Comparison of ENCODE assay signal across 11 cellular contexts in the genomic region with DNA sequence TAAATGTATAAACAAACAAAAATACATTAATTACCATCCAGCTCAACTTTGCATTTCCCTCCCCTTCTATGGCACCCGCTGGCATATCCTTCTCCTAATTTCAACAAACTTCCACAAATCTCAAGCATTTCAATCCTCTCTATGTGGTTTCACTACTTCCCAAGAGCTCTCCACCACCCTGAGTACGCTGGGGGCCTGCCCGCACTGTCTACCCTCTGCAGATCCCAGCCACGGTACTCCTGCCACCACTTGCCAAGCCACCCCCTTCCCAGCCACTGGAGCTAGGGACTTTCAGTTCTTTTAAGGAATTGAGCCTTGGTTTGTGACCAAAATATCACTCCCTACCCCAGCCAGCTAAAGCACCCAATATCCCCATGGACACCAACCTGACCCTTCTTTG.
DNase-seq lines count a peak whose midpoint lies in the region; ATAC-seq and TF ChIP-seq lines count a peak whose summit lies in the region.
"Had no signal": no experiment of that assay in that cellular context is flagged by ENCODE, and none has a peak within 500 bp of the region (broad histone marks: within the 10 kb centered on the region; RNA-seq: fewer than 3 reads in every experiment).

No MANE protein-coding gene starts in this region.

- no peak for DNase-seq in COLO829 (ENCODE audit: low spot score)
- DNase-seq in stimulated activated CD4-positive, alpha-beta T cell treated with anti-CD3 and anti-CD28 coated beads, Interleukin-4, amount 100 ng/mL, for 24 hours: no peak
- DNase-seq: kidney glomerular epithelial cell had no signal

- H3K9ac ChIP-seq in BLaER1: 0 out of 2 replicates have a peak overlapping the region, but pooled peaks have one; percentile 93

- H3K4me3 ChIP-seq in BLaER1: no peak overlapping the region
- H3K4me3 ChIP-seq in neutrophil (ENCODE audit: low read depth in 1 of 2, low read length in 1 of 2): peak overlapping the region in 1 of 2 experiments; percentile 95
- H3K4me3 ChIP-seq: GM23338, smooth muscle cell had no signal

- H4K20me1 ChIP-seq in BLaER1: no peaks in the 10 kb centered on the region

- H3K27ac ChIP-seq in BLaER1: peak overlapping the region; percentile 98
- peak overlapping the region; percentile 98 for H3K27ac ChIP-seq in KOPT-K1 (ENCODE audit: low read depth, low read length, poor library complexity, severe bottlenecking)
- peak overlapping the region; percentile 91 for H3K27ac ChIP-seq in cingulate gyrus (ENCODE audit: low read depth, low read length)
- peak overlapping the region; percentile 98 for H3K27ac ChIP-seq in neutrophil

- ATAC-seq in GM18502 (IDR thresholded peaks at IDR 0.05; ENCODE audit: poor library complexity, unreplicated experiment) (no peak), GM18858 (IDR thresholded peaks at IDR 0.05; ENCODE audit: unreplicated experiment) (no peak)
- ATAC-seq: GM23338 had no signal

- H3K4me1 ChIP-seq in BLaER1: peaks cover 85% of the 10 kb centered on the region
- peaks cover 70 to 76% of the 10 kb centered on the region in 2 experiments for H3K4me1 ChIP-seq in neutrophil (ENCODE audit: control insufficient read depth in 1 of 2, insufficient read depth in 1 of 2, low read depth in 1 of 2, low read length in 1 of 2)

- H3K36me3 ChIP-seq in BLaER1 (no peaks in the 10 kb centered on the region), KOPT-K1 (ENCODE audit: insufficient read depth, low read length) (no peaks in the 10 kb centered on the region), neutrophil (no peaks in the 10 kb centered on the region)

- H3K27me3 ChIP-seq in BLaER1: no peaks in the 10 kb centered on the region
- no peaks in the 10 kb centered on the region for H3K27me3 ChIP-seq in neutrophil

- H3K9me3 ChIP-seq in BLaER1: no peaks in the 10 kb centered on the region
- no peaks in the 10 kb centered on the region for H3K9me3 ChIP-seq in KOPT-K1 (ENCODE audit: insufficient read depth, low read length, poor library complexity, severe bottlenecking)
- no peaks in the 10 kb centered on the region for H3K9me3 ChIP-seq in neutrophil

- no peak for TF ChIP-seq CTCF in neutrophil (IDR thresholded peaks at IDR 0.05)

- peak overlapping the region; percentile 95 for H3K4me2 ChIP-seq in BLaER1
